Comparison of ENCODE assay signal across 8 cellular contexts in genomic region chr4:742742-743311, GRCh38. TPM values are rescaled to one million over a fixed set of nuclear protein-coding genes. Genes with fewer than 3 reads are reported as not detected.
A peak's percentile ranks its signal among the peaks of the same experiment; 100 is the strongest.
DNase-seq lines count a peak whose midpoint lies in the region; ATAC-seq and TF ChIP-seq lines count a peak whose summit lies in the region.

No MANE protein-coding gene starts in this region.

- no peak overlapping the region for H3K4me3 ChIP-seq in left ventricle myocardium inferior

- peaks cover 8% of the 10 kb centered on the region for H3K36me3 Mint-ChIP-seq in activated naive CD4-positive, alpha-beta T cell treated with anti-CD3 and anti-CD28 coated beads for 36 hours (ENCODE audit: low read depth)

- H3K36me3 ChIP-seq in left ventricle myocardium inferior = peaks cover 46% of the 10 kb centered on the region

- intact Hi-C loops in activated naive CD4-positive, alpha-beta T cell treated with anti-CD3 and anti-CD28 coated beads for 36 hours (cut with micrococcal nuclease) = loop anchor here (2.0 to 5.0 kb wide), 3 partner anchors 136 to 524 kb away; partner anchors contain the start of gene IDUA
- intact Hi-C loops in left ventricle myocardium inferior (cut with micrococcal nuclease) = no loop called here

- no peaks in the 10 kb centered on the region for H3K9me3 ChIP-seq in left ventricle myocardium inferior (replicated peaks)

- TF ChIP-seq CTCF in GM12872 (IDR thresholded peaks at IDR 0.05; ENCODE audit: insufficient read depth, low read depth, low read length) (peak; percentile 93), left ventricle myocardium inferior (IDR thresholded peaks at IDR 0.05; ENCODE audit: borderline replicate concordance) (peak; percentile 96)

- no peaks in the 10 kb centered on the region for H3K4me1 ChIP-seq in left ventricle myocardium inferior

- H3K9me3 Mint-ChIP-seq in activated naive CD4-positive, alpha-beta T cell treated with anti-CD3 and anti-CD28 coated beads for 36 hours = no peaks in the 10 kb centered on the region

- no peak overlapping the region for H3K27ac ChIP-seq in left ventricle myocardium inferior (replicated peaks)

- H3K27me3 ChIP-seq in left ventricle myocardium inferior (ENCODE audit: low read depth) = no peaks in the 10 kb centered on the region

- CTCF ChIA-PET in activated naive CD4-positive, alpha-beta T cell treated with anti-CD3 and anti-CD28 coated beads for 36 hours (lab: Charles Lee) = interaction anchor here (0.6 to 2.2 kb wide), 23 partner anchors 10 to 525 kb away, joined by 3 to 11 read pairs (median 4); partner anchors contain the start of gene IDUA

- ATAC-seq in HG03439 (IDR thresholded peaks at IDR 0.05; ENCODE audit: unreplicated experiment) = peak; percentile 59

- no peak overlapping the region for H3K4me3 Mint-ChIP-seq in activated naive CD4-positive, alpha-beta T cell treated with anti-CD3 and anti-CD28 coated beads for 36 hours

- H3K27me3 Mint-ChIP-seq in activated naive CD4-positive, alpha-beta T cell treated with anti-CD3 and anti-CD28 coated beads for 36 hours (ENCODE audit: low read depth) = no peaks in the 10 kb centered on the region

- H3K4me1 Mint-ChIP-seq in activated naive CD4-positive, alpha-beta T cell treated with anti-CD3 and anti-CD28 coated beads for 36 hours (ENCODE audit: low read depth) = peaks cover 1% of the 10 kb centered on the region

- no peak overlapping the region for H3K27ac Mint-ChIP-seq in activated naive CD4-positive, alpha-beta T cell treated with anti-CD3 and anti-CD28 coated beads for 36 hours

- DNase-seq in SKM-1 treated with dmso at 0.1 percent for 144 hours (lab: John Stamatoyannopoulos, UW; ENCODE audit: unreplicated experiment) (peak; percentile 65), left ventricle myocardium inferior (peak; percentile 49), GF-D8 (lab: John Stamatoyannopoulos, UW) (no peak), pons (ENCODE audit: low spot score) (no peak)
- peak; percentile 85 for DNase-seq in activated naive CD4-positive, alpha-beta T cell treated with anti-CD3 and anti-CD28 coated beads for 36 hours
- DNase-seq in stimulated activated CD4-positive, alpha-beta T cell treated with anti-CD3 and anti-CD28 coated beads, Interleukin-12 subunit alpha, Interleukin-12 subunit beta, amount 100 ng/mL, for 24 hours (ENCODE audit: low read depth in 2 of 2) = peak; percentile 54 to 75

RNA-seq across cellular contexts. Expression of gene PCGF3, which starts 37.2 kb away (rescaled TPM):
- total RNA-seq in activated naive CD4-positive, alpha-beta T cell treated with anti-CD3 and anti-CD28 coated beads for 36 hours = 10 to 100 TPM; 24.7 to 25.9 TPM
- total RNA-seq in left ventricle myocardium inferior = 21.5 TPM

RNA-seq across cellular contexts. Expression of gene SLC49A3, which starts 53.9 kb away (rescaled TPM):
- not detected for total RNA-seq in activated naive CD4-positive, alpha-beta T cell treated with anti-CD3 and anti-CD28 coated beads for 36 hours
- 12.0 TPM for total RNA-seq in left ventricle myocardium inferior

Comparison
In these comparisons a context has a peak if more than half of its experiments do, and no peak if none do; other contexts are left out.
1. DNase-seq: peak in SKM-1 treated with dmso at 0.1 percent for 144 hours (single experiment), activated naive CD4-positive, alpha-beta T cell treated with anti-CD3 and anti-CD28 coated beads for 36 hours (single experiment), left ventricle myocardium inferior (single experiment) and stimulated activated CD4-positive, alpha-beta T cell treated with anti-CD3 and anti-CD28 coated beads, Interleukin-12 subunit alpha, Interleukin-12 subunit beta, amount 100 ng/mL, for 24 hours (2 of 2); none in GF-D8 (single experiment) and pons (single experiment).
2. RNA of gene SLC49A3, which starts 53.9 kb away (total RNA-seq): 12.0 TPM in left ventricle myocardium inferior (single experiment); not detected in activated naive CD4-positive, alpha-beta T cell treated with anti-CD3 and anti-CD28 coated beads for 36 hours; every median in the first group is over 10 times any median in the second.